In the genomic region with DNA sequence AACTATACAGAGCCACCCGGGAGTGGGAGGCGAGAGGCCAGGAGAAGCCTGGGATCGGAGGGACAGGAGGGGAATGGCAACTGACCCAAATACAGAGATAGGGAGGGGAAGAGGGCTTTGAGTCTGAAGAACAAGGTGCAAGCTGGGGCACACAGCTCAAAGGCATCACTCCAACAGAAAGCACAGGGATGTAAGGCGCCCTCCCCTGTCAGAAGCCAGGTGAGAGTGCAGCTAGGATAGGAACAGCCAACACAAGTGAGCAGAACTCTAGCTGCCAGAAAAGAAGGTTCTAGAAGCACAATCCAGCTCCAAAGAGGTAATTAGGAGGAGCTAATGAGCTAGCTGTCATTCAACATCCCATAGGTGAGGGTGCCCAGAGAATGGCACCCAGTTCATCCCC, we compare ENCODE assay signal across 17 cellular contexts.
A peak's percentile ranks its signal among the peaks of the same experiment; 100 is the strongest.
DNase-seq lines count a peak whose midpoint lies in the region; ATAC-seq and TF ChIP-seq lines count a peak whose summit lies in the region.
"Had no signal": no experiment of that assay in that cellular context is flagged by ENCODE, and none has a peak within 500 bp of the region (broad histone marks: within the 10 kb centered on the region; RNA-seq: fewer than 3 reads in every experiment).

No MANE protein-coding gene starts in this region.

- DNase-seq in WTC11 (ENCODE audit: low spot score) (no peak), iPS-NIHi7 (ENCODE audit: extremely low spot score) (peak; percentile 26), neural crest cell (ENCODE audit: low read depth, low spot score) (no peak), smooth muscle cell (lab: John Stamatoyannopoulos, UW; ENCODE audit: unreplicated experiment) (no peak), aorta (no peak), transverse colon (no peak)
- DNase-seq: Caco-2; CD4-positive, CD25-positive, alpha-beta regulatory T cell; CD8-positive, alpha-beta T cell; DMS153; DMS79; HFFc6 had no signal

- H3K79me2 ChIP-seq in smooth muscle cell (ENCODE audit: low read depth): no peaks in the 10 kb centered on the region

- no peaks in the 10 kb centered on the region for H3K9me3 ChIP-seq in smooth muscle cell (replicated peaks; ENCODE audit: low read depth)
- peaks cover 2% of the 10 kb centered on the region for H3K9me3 ChIP-seq in aorta (ENCODE audit: control insufficient read depth, low read length)
- H3K9me3 ChIP-seq in transverse colon: no peaks in the 10 kb centered on the region
- H3K9me3 ChIP-seq: BLaER1, Caco-2, HAP-1 had no signal

- TF ChIP-seq EP300 in transverse colon (IDR thresholded peaks at IDR 0.05; ENCODE audit: low read depth): no peak

- H3K36me3 Mint-ChIP-seq in WTC11 (peaks cover 30% of the 10 kb centered on the region), neural crest cell (ENCODE audit: low read depth) (no peaks in the 10 kb centered on the region)
- H3K36me3 Mint-ChIP-seq: CD4-positive, CD25-positive, alpha-beta regulatory T cell; CD8-positive, alpha-beta T cell had no signal

- no peak overlapping the region for H3K4me3 Mint-ChIP-seq in WTC11
- no peak overlapping the region for H3K4me3 Mint-ChIP-seq in neural crest cell
- H3K4me3 Mint-ChIP-seq: B cell; CD4-positive, CD25-positive, alpha-beta regulatory T cell; CD8-positive, alpha-beta T cell; HFFc6 had no signal

- no peaks in the 10 kb centered on the region for H3F3A ChIP-seq in smooth muscle cell (ENCODE audit: low read depth)

- H3K4me2 ChIP-seq in smooth muscle cell: no peak overlapping the region
- H3K4me2 ChIP-seq: BLaER1 had no signal

- H3K27me3 Mint-ChIP-seq in WTC11 (ENCODE audit: low read depth) (peaks cover 79% of the 10 kb centered on the region), neural crest cell (ENCODE audit: low read depth) (no peaks in the 10 kb centered on the region)
- H3K27me3 Mint-ChIP-seq: B cell; CD4-positive, CD25-positive, alpha-beta regulatory T cell had no signal

- in situ Hi-C loops in transverse colon (cut with MboI; ENCODE audit: low pct_ligation_motif_present in 1 of 4, low pct_unique_long_range_greater_than_20kb in 1 of 4, low sequenced_read_pairs in 3 of 4): no loop called here

- H3K36me3 ChIP-seq in smooth muscle cell (ENCODE audit: low read depth) (no peaks in the 10 kb centered on the region), aorta (ENCODE audit: control insufficient read depth in 1 of 2, insufficient read depth in 2 of 2, low read length in 1 of 2) (no peaks in the 10 kb centered on the region), transverse colon (no peaks in the 10 kb centered on the region)
- H3K36me3 ChIP-seq: BLaER1, HAP-1 had no signal

- H3K9me3 Mint-ChIP-seq in WTC11 (peaks cover 10% of the 10 kb centered on the region), neural crest cell (no peaks in the 10 kb centered on the region)
- H3K9me3 Mint-ChIP-seq: CD8-positive, alpha-beta T cell had no signal

- WGBS in smooth muscle cell (ENCODE audit: low lambda C conversion rate): 93% methylated on average over 4 of the region's 4 CpGs
- WGBS in aorta, 2 donors: 88% methylated on average over 4 of the region's 4 CpGs
- 89 to 95% methylated on average over 4 of the region's 4 CpGs for WGBS in transverse colon (ENCODE audit: low coverage in 1 of 2), 2 donors

- CTCF ChIA-PET in WTC11 (lab: Charles Lee): interaction anchor here (0.6 to 3.6 kb wide), 4 partner anchors 11 to 247 kb away, joined by 3 to 21 read pairs (median 6); no protein-coding TSS in a partner anchor

- intact Hi-C loops in aorta (cut with DNase I) (no loop called here), transverse colon (cut with DNase I; ENCODE audit: low total_unique reads) (no loop called here)

- H3K27me3 ChIP-seq in smooth muscle cell (ENCODE audit: low read depth) (no peaks in the 10 kb centered on the region), aorta (ENCODE audit: control insufficient read depth in 1 of 2, insufficient read depth in 2 of 2, low read length in 1 of 2) (no peaks in the 10 kb centered on the region), transverse colon (no peaks in the 10 kb centered on the region)
- H3K27me3 ChIP-seq: BLaER1 had no signal

- H4K20me1 ChIP-seq in smooth muscle cell (ENCODE audit: low read depth): no peaks in the 10 kb centered on the region
- H4K20me1 ChIP-seq: BLaER1 had no signal

- H3K4me1 ChIP-seq in smooth muscle cell (ENCODE audit: low read depth) (no peaks in the 10 kb centered on the region), aorta (ENCODE audit: control insufficient read depth in 1 of 2, insufficient read depth in 2 of 2, low read length in 2 of 2) (no peaks in the 10 kb centered on the region), transverse colon (no peaks in the 10 kb centered on the region)
- H3K4me1 ChIP-seq: BLaER1, Caco-2, HAP-1 had no signal

- H3K27ac ChIP-seq in smooth muscle cell (ENCODE audit: low read depth) (no peak overlapping the region), aorta (ENCODE audit: low read depth in 1 of 2, low read length in 2 of 2) (no peak overlapping the region), transverse colon (no peak overlapping the region)
- H3K27ac ChIP-seq: BLaER1, C4-2B had no signal

- no peak for TF ChIP-seq POLR2A in transverse colon (IDR thresholded peaks at IDR 0.05)

- no peak overlapping the region for H3K9ac ChIP-seq in smooth muscle cell (ENCODE audit: low read depth)
- H3K9ac ChIP-seq: BLaER1 had no signal

- H3K4me1 Mint-ChIP-seq in WTC11: peaks cover 26% of the 10 kb centered on the region
- H3K4me1 Mint-ChIP-seq in neural crest cell: no peaks in the 10 kb centered on the region
- H3K4me1 Mint-ChIP-seq: B cell; CD4-positive, CD25-positive, alpha-beta regulatory T cell had no signal

- H3K27ac Mint-ChIP-seq in WTC11 (no peak overlapping the region), neural crest cell (ENCODE audit: unreplicated experiment) (peak overlapping the region; percentile 79)
- H3K27ac Mint-ChIP-seq: B cell; CD4-positive, CD25-positive, alpha-beta regulatory T cell; CD8-positive, alpha-beta T cell; HFFc6 had no signal

- H3K4me3 ChIP-seq in smooth muscle cell: no peak overlapping the region
- no peak overlapping the region for H3K4me3 ChIP-seq in aorta (ENCODE audit: low read length in 2 of 2)
- H3K4me3 ChIP-seq in transverse colon: no peak overlapping the region
- H3K4me3 ChIP-seq: BLaER1, HAP-1 had no signal

- POLR2A ChIA-PET in WTC11 (lab: Charles Lee): no interaction called here

- H2AFZ ChIP-seq in smooth muscle cell (ENCODE audit: low read depth): no peak overlapping the region

- peak; percentile 77 for ATAC-seq in WTC11
- no peak for ATAC-seq in HG03175 (IDR thresholded peaks at IDR 0.05; ENCODE audit: unreplicated experiment)
- no peak for ATAC-seq in aorta (ENCODE audit: low FRiP score)
- ATAC-seq: CD8-positive, alpha-beta T cell had no signal

- TF ChIP-seq CTCF in WTC11 (IDR thresholded peaks at IDR 0.05) (no peak), neural crest cell (conservative IDR thresholded peaks at IDR 0.05) (no peak), smooth muscle cell (IDR thresholded peaks at IDR 0.05; ENCODE audit: borderline replicate concordance, insufficient read depth, poor library complexity, severe bottlenecking) (no peak), transverse colon (IDR thresholded peaks at IDR 0.05) (no peak)

TF ChIP-seq in WTC11, 78 proteins besides CTCF, POLR2A, EP300 and RAD21:
- TF ChIP-seq PRRX2 (CRISPR knock-in tag; IDR thresholded peaks at IDR 0.05) (no peak), NFATC4 (CRISPR knock-in tag; IDR thresholded peaks at IDR 0.05) (no peak), ZNF396 (CRISPR knock-in tag; IDR thresholded peaks at IDR 0.05; ENCODE audit: borderline replicate concordance) (no peak), TP53 (CRISPR knock-in tag; IDR thresholded peaks at IDR 0.05) (no peak), ZNF219 (CRISPR knock-in tag; IDR thresholded peaks at IDR 0.05; ENCODE audit: borderline replicate concordance) (no peak)
- TF ChIP-seq, protein P1, sequence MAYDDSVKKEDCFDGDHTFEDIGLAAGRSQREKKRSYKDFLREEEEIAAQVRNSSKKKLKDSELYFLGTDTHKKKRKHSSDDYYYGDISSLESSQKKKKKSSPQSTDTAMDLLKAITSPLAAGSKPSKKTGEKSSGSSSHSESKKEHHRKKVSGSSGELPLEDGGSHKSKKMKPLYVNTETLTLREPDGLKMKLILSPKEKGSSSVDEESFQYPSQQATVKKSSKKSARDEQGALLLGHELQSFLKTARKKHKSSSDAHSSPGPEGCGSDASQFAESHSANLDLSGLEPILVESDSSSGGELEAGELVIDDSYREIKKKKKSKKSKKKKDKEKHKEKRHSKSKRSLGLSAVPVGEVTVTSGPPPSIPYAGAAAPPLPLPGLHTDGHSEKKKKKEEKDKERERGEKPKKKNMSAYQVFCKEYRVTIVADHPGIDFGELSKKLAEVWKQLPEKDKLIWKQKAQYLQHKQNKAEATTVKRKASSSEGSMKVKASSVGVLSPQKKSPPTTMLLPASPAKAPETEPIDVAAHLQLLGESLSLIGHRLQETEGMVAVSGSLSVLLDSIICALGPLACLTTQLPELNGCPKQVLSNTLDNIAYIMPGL (CRISPR knock-in tag; IDR thresholded peaks at IDR 0.05): no peak
